Comparison of ENCODE assay signal across 8 cellular contexts in genomic region chr4:162163892-162164759, GRCh38. TPM values are rescaled to one million over a fixed set of nuclear protein-coding genes. Genes with fewer than 3 reads are reported as not detected.
A peak's percentile ranks its signal among the peaks of the same experiment; 100 is the strongest.
DNase-seq lines count a peak whose midpoint lies in the region; ATAC-seq lines count a peak whose summit lies in the region.

Gene FSTL5 (minus strand): TSS chr4:162164000. CDS start chr4:162111396, 52,604 bp downstream.

- no peaks in the 10 kb centered on the region for H3K4me1 Mint-ChIP-seq in natural killer cell treated with Interleukin-12 subunit alpha and Interleukin-12 subunit beta and Interleukin-15 and Interleukin-18, amount 100 ng/mL, for 72 hours (ENCODE audit: low read depth in 2 of 2)

- H3K9me3 ChIP-seq in thymus (ENCODE audit: control insufficient read depth), result no peaks in the 10 kb centered on the region

- WGBS in thymus, result 4% methylated on average over 39 of the region's 39 CpGs

- no peaks in the 10 kb centered on the region for H3K4me1 ChIP-seq in thymus (ENCODE audit: control insufficient read depth, insufficient read depth, low read length)

- no peaks in the 10 kb centered on the region for H3K27me3 Mint-ChIP-seq in natural killer cell treated with Interleukin-12 subunit alpha and Interleukin-12 subunit beta and Interleukin-15 and Interleukin-18, amount 100 ng/mL, for 72 hours

- H3K4me3 ChIP-seq in thymus (ENCODE audit: low read length), result peak within 1 kb of the TSS; percentile 11

- H3K27ac ChIP-seq in thymus (ENCODE audit: low read depth), result no peak within 1 kb of the TSS

- no peaks in the 10 kb centered on the region for H3K9me3 Mint-ChIP-seq in natural killer cell treated with Interleukin-12 subunit alpha and Interleukin-12 subunit beta and Interleukin-15 and Interleukin-18, amount 100 ng/mL, for 72 hours

- H3K36me3 Mint-ChIP-seq in natural killer cell treated with Interleukin-12 subunit alpha and Interleukin-12 subunit beta and Interleukin-15 and Interleukin-18, amount 100 ng/mL, for 72 hours, result no peaks in the 10 kb centered on the region

- H3K27ac Mint-ChIP-seq in natural killer cell treated with Interleukin-12 subunit alpha and Interleukin-12 subunit beta and Interleukin-15 and Interleukin-18, amount 100 ng/mL, for 72 hours, result no peak within 1 kb of the TSS

- no peak within 1 kb of the TSS for H3K4me3 Mint-ChIP-seq in natural killer cell treated with Interleukin-12 subunit alpha and Interleukin-12 subunit beta and Interleukin-15 and Interleukin-18, amount 100 ng/mL, for 72 hours

- ATAC-seq in HG02610 (IDR thresholded peaks at IDR 0.05; ENCODE audit: unreplicated experiment), result peak; percentile 93
- ATAC-seq in natural killer cell treated with Interleukin-12 subunit alpha and Interleukin-12 subunit beta and Interleukin-15 and Interleukin-18, amount 100 ng/mL, for 72 hours, result peak; percentile 20 to 27

- no peaks in the 10 kb centered on the region for H3K36me3 ChIP-seq in thymus (ENCODE audit: control insufficient read depth, insufficient read depth)

- peak; percentile 39 to 40 for DNase-seq in NOMO-1 (lab: John Stamatoyannopoulos, UW; ENCODE audit: unreplicated experiment in 2 of 2)
- no peak for DNase-seq in NOMO-1 treated with dmso at 0.1 percent for 144 hours (lab: John Stamatoyannopoulos, UW; ENCODE audit: unreplicated experiment)
- DNase-seq in NCI-H2081 (lab: John Stamatoyannopoulos, UW), result peak; percentile 87 to 88
- DNase-seq in activated T-cell treated with anti-CD3 and anti-CD28 coated beads, Interleukin-2, amount 50 U/mL, for 1 hour, result peak; percentile 25
- DNase-seq in fibroblast of the conjunctiva (ENCODE audit: low read depth), result peak; percentile 21
- no peak for DNase-seq in natural killer cell treated with Interleukin-12 subunit alpha and Interleukin-12 subunit beta and Interleukin-15 and Interleukin-18, amount 100 ng/mL, for 72 hours (ENCODE audit: low spot score)

- H3K27me3 ChIP-seq in thymus (ENCODE audit: control insufficient read depth, insufficient read depth), result peaks cover 3% of the 10 kb centered on the region

RNA-seq across cellular contexts. Expression of gene FSTL5, which starts in this region (rescaled TPM):
- not detected for total RNA-seq in natural killer cell treated with Interleukin-12 subunit alpha and Interleukin-12 subunit beta and Interleukin-15 and Interleukin-18, amount 100 ng/mL, for 72 hours
- polyA plus RNA-seq in thymus, result 0.07 TPM

Comparison
In these comparisons a context has a peak if more than half of its experiments do, and no peak if none do; other contexts are left out.
1. DNase-seq: peak in NOMO-1 (2 of 2), NCI-H2081 (2 of 2), activated T-cell treated with anti-CD3 and anti-CD28 coated beads, Interleukin-2, amount 50 U/mL, for 1 hour (single experiment) and fibroblast of the conjunctiva (single experiment); none in NOMO-1 treated with dmso at 0.1 percent for 144 hours (single experiment) and natural killer cell treated with Interleukin-12 subunit alpha and Interleukin-12 subunit beta and Interleukin-15 and Interleukin-18, amount 100 ng/mL, for 72 hours (single experiment).
2. Peak in ATAC-seq in natural killer cell treated with Interleukin-12 subunit alpha and Interleukin-12 subunit beta and Interleukin-15 and Interleukin-18, amount 100 ng/mL, for 72 hours; RNA of the gene not detected or under 1 TPM.